ENCODE assay signal across 1 cellular context in genomic region chr1:44631647-44632510, GRCh38.
TF ChIP-seq lines count a peak whose summit lies in the region.

No MANE protein-coding gene starts in this region.

TF ChIP-seq in GM12878, 131 proteins besides CTCF, POLR2A, EP300 and RAD21 (continued from another document):
- TF ChIP-seq ZNF592 (IDR thresholded peaks at IDR 0.05) (no peak; the same call in 1 of the 2 replicates), HDAC2 (IDR thresholded peaks at IDR 0.05) (no peak), NR2C1 (IDR thresholded peaks at IDR 0.05) (peak; percentile 98), MTA3 (IDR thresholded peaks at IDR 0.05; ENCODE audit: borderline replicate concordance, low read length) (no peak), SMAD1 (IDR thresholded peaks at IDR 0.05; ENCODE audit: low read depth, partially characterized antibody) (peak; percentile 27), LARP7 (IDR thresholded peaks at IDR 0.05) (peak; percentile 100), SKIL (IDR thresholded peaks at IDR 0.05; ENCODE audit: low read depth, poor library complexity, severe bottlenecking) (no peak), RELB (IDR thresholded peaks at IDR 0.05; ENCODE audit: low read depth) (peak; percentile 59; the same call in 1 of the 2 replicates), ZZZ3 (IDR thresholded peaks at IDR 0.05; ENCODE audit: control insufficient read depth, insufficient read length, low read depth) (no peak), STAT1 (conservative IDR thresholded peaks at IDR 0.05) (peak; percentile 89; the same call in 1 of the 2 replicates), SIN3A (IDR thresholded peaks at IDR 0.05; ENCODE audit: low read depth, low read length) (peak; percentile 61; the same call in 1 of the 2 replicates), SMARCA5 (IDR thresholded peaks at IDR 0.05) (peak; percentile 96), ZSCAN29 (IDR thresholded peaks at IDR 0.05) (peak; percentile 87; the same call in 1 of the 2 replicates), CEBPZ (IDR thresholded peaks at IDR 0.05; ENCODE audit: low read depth, low read length) (no peak), BRCA1 (IDR thresholded peaks at IDR 0.05; ENCODE audit: low read depth, low read length) (no peak), HDGF (IDR thresholded peaks at IDR 0.05) (peak; percentile 85), TBL1XR1 (IDR thresholded peaks at IDR 0.05; ENCODE audit: low read depth, low read length) (peak; percentile 70), NR2F1 (conservative IDR thresholded peaks at IDR 0.05) (peak; percentile 96), ASH2L (IDR thresholded peaks at IDR 0.05; ENCODE audit: borderline replicate concordance, low read depth) (peak; percentile 91; the same call in 1 of the 2 replicates), SPI1 (IDR thresholded peaks at IDR 0.05; ENCODE audit: borderline replicate concordance, insufficient read depth, low read depth, low read length) (peak; percentile 57; the same call in 1 of the 2 replicates)
TF ChIP-seq in GM12878: peak in this region for 65.
